Comparison of ENCODE assay signal across 12 cellular contexts in genomic region chr17:4162366-4162765, GRCh38. TPM values are rescaled to one million over a fixed set of nuclear protein-coding genes. Genes with fewer than 3 reads are reported as not detected.
A peak's percentile ranks its signal among the peaks of the same experiment; 100 is the strongest.
DNase-seq lines count a peak whose midpoint lies in the region; ATAC-seq and TF ChIP-seq lines count a peak whose summit lies in the region.
"Had no signal": no experiment of that assay in that cellular context is flagged by ENCODE, and none has a peak within 500 bp of the region (broad histone marks: within the 10 kb centered on the region; RNA-seq: fewer than 3 reads in every experiment).

No MANE protein-coding gene starts in this region.

- POLR2A ChIA-PET in naive thymus-derived CD4-positive, alpha-beta T cell (lab: Charles Lee), result interaction anchor here (1.2 to 3.6 kb wide), 4 partner anchors 9 to 19 kb away, joined by 3 to 23 read pairs (median 4); partner anchors contain the start of genes CYB5D2 and ZZEF1

- CTCF ChIA-PET in naive thymus-derived CD4-positive, alpha-beta T cell (lab: Charles Lee), result no interaction called here

- H3K27ac ChIP-seq in left ventricle myocardium inferior (replicated peaks) (peak overlapping the region; percentile 68), adrenal gland (peak overlapping the region in 4 of 5 donors; percentile 34 to 82 (median 72)), urinary bladder (ENCODE audit: low read depth) (peak overlapping the region; percentile 63)
- H3K27ac ChIP-seq in naive thymus-derived CD4-positive, alpha-beta T cell (ENCODE audit: low read depth, low read length), result no peak overlapping the region

- peaks cover under 1 to 17% (median 13%) of the 10 kb centered on the region in 7 donors for H3K4me1 Mint-ChIP-seq in naive thymus-derived CD4-positive, alpha-beta T cell

- peaks cover 9 to 41% (median 12%) of the 10 kb centered on the region in 5 donors for H3K36me3 Mint-ChIP-seq in naive thymus-derived CD4-positive, alpha-beta T cell
- H3K36me3 Mint-ChIP-seq: activated naive CD8-positive, alpha-beta T cell had no signal

- H3K4me3 ChIP-seq in left ventricle myocardium inferior, result no peak overlapping the region
- no peak overlapping the region for H3K4me3 ChIP-seq in adrenal gland
- no peak overlapping the region for H3K4me3 ChIP-seq in naive thymus-derived CD4-positive, alpha-beta T cell (ENCODE audit: low read length)
- H3K4me3 ChIP-seq in urinary bladder (ENCODE audit: low read depth, low read length), result no peak overlapping the region

- H3K36me3 ChIP-seq in left ventricle myocardium inferior (peaks cover 40% of the 10 kb centered on the region), adrenal gland (replicated peaks in 1 of 2) (peaks cover 0 to 20% of the 10 kb centered on the region in 2 donors), urinary bladder (ENCODE audit: insufficient read depth) (no peaks in the 10 kb centered on the region)
- peaks cover 3 to 55% (median 7%) of the 10 kb centered on the region in 3 experiments for H3K36me3 ChIP-seq in naive thymus-derived CD4-positive, alpha-beta T cell (ENCODE audit: control insufficient read depth in 2 of 3, insufficient read depth in 3 of 3, low read length in 3 of 3)

- no peak for TF ChIP-seq POLR2A in adrenal gland (IDR thresholded peaks at IDR 0.05)

- TF ChIP-seq CTCF in left ventricle myocardium inferior (IDR thresholded peaks at IDR 0.05; ENCODE audit: borderline replicate concordance) (no peak), adrenal gland (IDR thresholded peaks at IDR 0.05) (no peak)

- 78 to 90% (median 84%) methylated on average over 7 of the region's 7 CpGs for WGBS in adrenal gland, 4 donors
- WGBS in urinary bladder, result 80% methylated on average over 7 of the region's 7 CpGs

- no peak overlapping the region for H3K4me3 Mint-ChIP-seq in naive thymus-derived CD4-positive, alpha-beta T cell
- H3K4me3 Mint-ChIP-seq: activated naive CD8-positive, alpha-beta T cell; neural crest cell had no signal

- peaks cover 50% of the 10 kb centered on the region for H3K4me1 ChIP-seq in left ventricle myocardium inferior
- H3K4me1 ChIP-seq in adrenal gland (replicated peaks in 1 of 2), result peaks cover 23 to 31% of the 10 kb centered on the region in 2 donors
- peaks cover 0 to 2% of the 10 kb centered on the region in 2 donors for H3K4me1 ChIP-seq in naive thymus-derived CD4-positive, alpha-beta T cell (ENCODE audit: control insufficient read depth in 2 of 2, insufficient read depth in 2 of 2, low read length in 2 of 2)
- H3K4me1 ChIP-seq in urinary bladder (ENCODE audit: insufficient read depth), result peaks cover 2% of the 10 kb centered on the region

- no peaks in the 10 kb centered on the region for H3K9me3 Mint-ChIP-seq in naive thymus-derived CD4-positive, alpha-beta T cell
- H3K9me3 Mint-ChIP-seq: neural crest cell had no signal

- no peaks in the 10 kb centered on the region for H3K9me3 ChIP-seq in left ventricle myocardium inferior (replicated peaks)
- H3K9me3 ChIP-seq in adrenal gland (replicated peaks in 1 of 3), result no peaks in the 10 kb centered on the region
- H3K9me3 ChIP-seq in naive thymus-derived CD4-positive, alpha-beta T cell (ENCODE audit: control insufficient read depth in 2 of 3, low read length in 3 of 3), result no peaks in the 10 kb centered on the region

- peak overlapping the region in 2 of 9 donors; percentile 21 to 50 for H3K27ac Mint-ChIP-seq in naive thymus-derived CD4-positive, alpha-beta T cell
- H3K27ac Mint-ChIP-seq: activated naive CD8-positive, alpha-beta T cell had no signal

- DNase-seq in left ventricle myocardium inferior (no peak), left cardiac atrium (no peak), adrenal gland (no peak)
- DNase-seq in naive thymus-derived CD4-positive, alpha-beta T cell, result no peak
- no peak for DNase-seq in activated CD4-positive, CD25-positive, alpha-beta regulatory T cell treated with anti-CD3 and anti-CD28 coated beads, Interleukin-2, amount 50 U/mL, for 72 hours
- DNase-seq: NCI-H1436 treated with DMSO at 0.1 percent for 48 hours had no signal

- no peak for ATAC-seq in left cardiac atrium
- peak; percentile 34 for ATAC-seq in naive thymus-derived CD4-positive, alpha-beta T cell
- no peak for ATAC-seq in HG02884 (IDR thresholded peaks at IDR 0.05; ENCODE audit: unreplicated experiment)
- no peak for ATAC-seq in GM18498 (IDR thresholded peaks at IDR 0.05; ENCODE audit: unreplicated experiment)
- ATAC-seq: activated CD4-positive, CD25-positive, alpha-beta regulatory T cell treated with anti-CD3 and anti-CD28 coated beads, Interleukin-2, amount 50 U/mL, for 24 hours had no signal

- intact Hi-C loops in left ventricle myocardium inferior (cut with micrococcal nuclease) (no loop called here), left cardiac atrium (cut with DNase I) (no loop called here), adrenal gland (cut with DNase I) (no loop called here)
- intact Hi-C loops in naive thymus-derived CD4-positive, alpha-beta T cell (cut with micrococcal nuclease), result no loop called here

- no peaks in the 10 kb centered on the region for H3K27me3 Mint-ChIP-seq in naive thymus-derived CD4-positive, alpha-beta T cell
- H3K27me3 Mint-ChIP-seq: activated naive CD8-positive, alpha-beta T cell had no signal

- H3K27me3 ChIP-seq in left ventricle myocardium inferior (ENCODE audit: low read depth), result no peaks in the 10 kb centered on the region
- no peaks in the 10 kb centered on the region for H3K27me3 ChIP-seq in adrenal gland
- no peaks in the 10 kb centered on the region for H3K27me3 ChIP-seq in naive thymus-derived CD4-positive, alpha-beta T cell (ENCODE audit: control insufficient read depth in 2 of 2, insufficient read depth in 2 of 2, low read length in 2 of 2)

RNA-seq across cellular contexts. Expression of gene CYB5D2, which starts 19.4 kb away (rescaled TPM):
- total RNA-seq in left ventricle myocardium inferior (6.7 TPM), left cardiac atrium (10 to 100 TPM in 1 of 2 donors, 1 to 10 TPM in 1; 8.0 to 12.7 TPM), adrenal gland (10 to 100 TPM; 15.8 to 67.3 (median 48.1) TPM), urinary bladder (11.1 TPM)
- polyA plus RNA-seq in adrenal gland (10 to 100 TPM; 23.7 to 31.5 (median 24.7) TPM), urinary bladder (20.4 TPM)
- total RNA-seq in naive thymus-derived CD4-positive, alpha-beta T cell, result 10 to 100 TPM in 2 of 5 experiments, 1 to 10 TPM in 3; 6.5 to 11.4 (median 8.3) TPM
- polyA plus RNA-seq in naive thymus-derived CD4-positive, alpha-beta T cell, result 10 to 100 TPM; 17.5 to 17.7 TPM

RNA-seq across cellular contexts. Expression of gene ZZEF1, which starts 19.5 kb away (rescaled TPM):
- total RNA-seq in left ventricle myocardium inferior (29.9 TPM), left cardiac atrium (10 to 100 TPM; 26.5 to 38.4 TPM), adrenal gland (10 to 100 TPM; 33.2 to 73.4 (median 47.8) TPM), urinary bladder (44.5 TPM)
- polyA plus RNA-seq in adrenal gland (10 to 100 TPM; 16.9 to 22.7 (median 21.2) TPM), urinary bladder (19.7 TPM)
- total RNA-seq in naive thymus-derived CD4-positive, alpha-beta T cell, result 100 to 1,000 TPM in 1 of 5 experiments, 10 to 100 TPM in 4; 62.1 to 101 (median 97.4) TPM
- 10 to 100 TPM in 1 of 2 donors, 1 to 10 TPM in 1; 8.0 to 10.1 TPM for polyA plus RNA-seq in naive thymus-derived CD4-positive, alpha-beta T cell
